ENCODE assay signal across 29 cellular contexts in the genomic region with DNA sequence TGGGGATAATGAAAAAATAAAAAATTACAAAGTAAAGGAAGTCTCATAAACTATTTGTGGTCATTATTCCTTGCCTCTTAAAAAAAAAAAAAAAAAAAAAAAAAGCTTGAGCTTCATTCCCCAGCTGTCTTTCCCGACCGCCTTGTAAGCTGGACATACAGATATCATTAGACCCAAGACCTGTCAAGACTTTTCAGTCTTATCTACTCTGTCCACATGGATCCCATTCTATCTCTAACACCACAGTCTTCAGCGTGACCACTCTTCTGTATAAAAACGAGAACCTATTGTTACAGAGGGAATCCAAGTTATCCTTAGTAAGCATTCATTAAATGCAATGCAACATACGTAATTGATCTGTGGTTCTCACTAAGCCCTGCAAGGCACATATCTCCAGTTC.
"Had no signal": no experiment of that assay in that cellular context is flagged by ENCODE, and none has a peak within 500 bp of the region (broad histone marks: within the 10 kb centered on the region; RNA-seq: fewer than 3 reads in every experiment).

No MANE protein-coding gene starts in this region.

- H3K4me3 Mint-ChIP-seq: natural killer cell; nephron; neural progenitor cell; stimulated activated effector memory CD8-positive, alpha-beta T cell treated with anti-CD3 and anti-CD28 coated beads, Interleukin-12 subunit alpha, Interleukin-12 subunit beta, amount 100 ng/mL, for 72 hours; stimulated activated naive B cell treated with anti-CD40 and anti-IgM and Interleukin-4, amounts not matched to agents 10 μg/mL and 1 μg/mL and 100 μg/mL, for 72 hours; stimulated activated naive CD8-positive, alpha-beta T cell treated with anti-CD3 and anti-CD28 coated beads, Interleukin-15, Interleukin-2, amounts not matched to agents 100 ng/mL and 50 ng/mL, for 24 hours; type B pancreatic cell had no signal

- H3K79me2 ChIP-seq: parathyroid adenoma had no signal

- H3K27me3 Mint-ChIP-seq: progenitor cell of endocrine pancreas; stimulated activated naive B cell treated with anti-CD40 and anti-IgM and Interleukin-4, amounts not matched to agents 10 μg/mL and 1 μg/mL and 100 μg/mL, for 72 hours; stimulated activated naive CD8-positive, alpha-beta T cell treated with anti-CD3 and anti-CD28 coated beads, Interleukin-15, Interleukin-2, amounts not matched to agents 100 ng/mL and 50 ng/mL, for 24 hours; type B pancreatic cell had no signal

- H3K4me1 ChIP-seq: neural progenitor cell, parathyroid adenoma, psoas muscle, right lobe of liver, sigmoid colon, stomach, suprapubic skin, testis, tibial artery, transverse colon, upper lobe of right lung, uterus had no signal

- H3K36me3 Mint-ChIP-seq: natural killer cell; neural progenitor cell; stimulated activated effector memory CD8-positive, alpha-beta T cell treated with anti-CD3 and anti-CD28 coated beads, Interleukin-12 subunit alpha, Interleukin-12 subunit beta, amount 100 ng/mL, for 72 hours; stimulated activated naive B cell treated with anti-CD40 and anti-IgM and Interleukin-4, amounts not matched to agents 10 μg/mL and 1 μg/mL and 100 μg/mL, for 72 hours; type B pancreatic cell had no signal

- H3K27ac ChIP-seq: neural progenitor cell, ovary, parathyroid adenoma, psoas muscle, right lobe of liver, sigmoid colon, stomach, suprapubic skin, testis, tibial artery, transverse colon, upper lobe of right lung, uterus had no signal

- FAIRE-seq: small intestine had no signal

- H3K27ac Mint-ChIP-seq: natural killer cell; nephron; neural progenitor cell; progenitor cell of endocrine pancreas; stimulated activated effector memory CD8-positive, alpha-beta T cell treated with anti-CD3 and anti-CD28 coated beads, Interleukin-12 subunit alpha, Interleukin-12 subunit beta, amount 100 ng/mL, for 72 hours; stimulated activated naive B cell treated with anti-CD40 and anti-IgM and Interleukin-4, amounts not matched to agents 10 μg/mL and 1 μg/mL and 100 μg/mL, for 72 hours; stimulated activated naive CD8-positive, alpha-beta T cell treated with anti-CD3 and anti-CD28 coated beads, Interleukin-15, Interleukin-2, amounts not matched to agents 100 ng/mL and 50 ng/mL, for 24 hours; type B pancreatic cell had no signal

- H3K9ac ChIP-seq: neural progenitor cell, parathyroid adenoma had no signal

- ATAC-seq: natural killer cell; psoas muscle; right cardiac atrium; right lobe of liver; stimulated activated effector memory CD8-positive, alpha-beta T cell treated with anti-CD3 and anti-CD28 coated beads, Interleukin-12 subunit alpha, Interleukin-12 subunit beta, amount 100 ng/mL, for 72 hours; stimulated activated naive B cell treated with anti-CD40 and anti-IgM and Interleukin-4, amounts not matched to agents 10 μg/mL and 1 μg/mL and 100 μg/mL, for 72 hours; upper lobe of right lung had no signal

- H3K9me3 Mint-ChIP-seq: nephron; neural progenitor cell; stimulated activated effector memory CD8-positive, alpha-beta T cell treated with anti-CD3 and anti-CD28 coated beads, Interleukin-12 subunit alpha, Interleukin-12 subunit beta, amount 100 ng/mL, for 72 hours; stimulated activated naive B cell treated with anti-CD40 and anti-IgM and Interleukin-4, amounts not matched to agents 10 μg/mL and 1 μg/mL and 100 μg/mL, for 72 hours; stimulated activated naive CD8-positive, alpha-beta T cell treated with anti-CD3 and anti-CD28 coated beads, Interleukin-15, Interleukin-2, amounts not matched to agents 100 ng/mL and 50 ng/mL, for 24 hours; type B pancreatic cell had no signal

- H3K9me3 ChIP-seq: ovary, psoas muscle, right lobe of liver, sigmoid colon, stomach, suprapubic skin, testis, tibial artery, transverse colon, upper lobe of right lung, uterus had no signal

- H3K4me1 Mint-ChIP-seq: natural killer cell; nephron; neural progenitor cell; stimulated activated effector memory CD8-positive, alpha-beta T cell treated with anti-CD3 and anti-CD28 coated beads, Interleukin-12 subunit alpha, Interleukin-12 subunit beta, amount 100 ng/mL, for 72 hours; stimulated activated naive B cell treated with anti-CD40 and anti-IgM and Interleukin-4, amounts not matched to agents 10 μg/mL and 1 μg/mL and 100 μg/mL, for 72 hours had no signal

- DNase-seq: natural killer cell; occipital lobe; ovary; posterior cingulate gyrus; psoas muscle; right cardiac atrium; right lobe of liver; sigmoid colon; small intestine; stimulated activated CD4-positive, alpha-beta T cell treated with anti-CD3 and anti-CD28 coated beads, Interleukin-15, amount 100 ng/mL, for 24 hours; stimulated activated CD4-positive, alpha-beta T cell treated with anti-CD3 and anti-CD28 coated beads, Interleukin-2, amount 100 ng/mL, for 24 hours; stimulated activated CD4-positive, alpha-beta T cell treated with anti-CD3 and anti-CD28 coated beads, Interleukin-2, amount 100 ng/mL, for 48 hours; stimulated activated CD4-positive, alpha-beta T cell treated with anti-CD3 and anti-CD28 coated beads, Interleukin-4, amount 100 ng/mL, for 24 hours; stimulated activated naive B cell treated with anti-CD40 and anti-IgM and Interleukin-4, amounts not matched to agents 10 μg/mL and 1 μg/mL and 100 μg/mL, for 72 hours; stimulated activated naive CD4-positive, alpha-beta T cell treated with Interleukin-2 at 50 U/mL for 16 hours; stomach; testis; tibial artery; transverse colon; upper lobe of right lung; uterus had no signal

- H2AFZ ChIP-seq: neural progenitor cell, parathyroid adenoma had no signal

- H3K4me3 ChIP-seq: neural progenitor cell, ovary, psoas muscle, right lobe of liver, sigmoid colon, stomach, suprapubic skin, testis, tibial artery, transverse colon, upper lobe of right lung, uterus had no signal

- H3K27me3 ChIP-seq: neural progenitor cell, ovary, right lobe of liver, sigmoid colon, stomach, suprapubic skin, testis, tibial artery, transverse colon, upper lobe of right lung, uterus had no signal

- H3K4me2 ChIP-seq: neural progenitor cell had no signal

- H3K36me3 ChIP-seq: neural progenitor cell, ovary, right lobe of liver, sigmoid colon, stomach, suprapubic skin, tibial artery, transverse colon, upper lobe of right lung, uterus had no signal
